Comparison of ENCODE assay signal across 1 cellular context in genomic region chr17:19977360-19978205, GRCh38.
TF ChIP-seq lines count a peak whose summit lies in the region.

TSS of gene AKAP10 (minus strand) at chr17:19977828. CDS start at chr17:19977679, 149 bp downstream.

TF ChIP-seq in HepG2, 621 proteins besides CTCF, POLR2A, EP300 and RAD21 (continued from another document):
- TF ChIP-seq, protein P1, sequence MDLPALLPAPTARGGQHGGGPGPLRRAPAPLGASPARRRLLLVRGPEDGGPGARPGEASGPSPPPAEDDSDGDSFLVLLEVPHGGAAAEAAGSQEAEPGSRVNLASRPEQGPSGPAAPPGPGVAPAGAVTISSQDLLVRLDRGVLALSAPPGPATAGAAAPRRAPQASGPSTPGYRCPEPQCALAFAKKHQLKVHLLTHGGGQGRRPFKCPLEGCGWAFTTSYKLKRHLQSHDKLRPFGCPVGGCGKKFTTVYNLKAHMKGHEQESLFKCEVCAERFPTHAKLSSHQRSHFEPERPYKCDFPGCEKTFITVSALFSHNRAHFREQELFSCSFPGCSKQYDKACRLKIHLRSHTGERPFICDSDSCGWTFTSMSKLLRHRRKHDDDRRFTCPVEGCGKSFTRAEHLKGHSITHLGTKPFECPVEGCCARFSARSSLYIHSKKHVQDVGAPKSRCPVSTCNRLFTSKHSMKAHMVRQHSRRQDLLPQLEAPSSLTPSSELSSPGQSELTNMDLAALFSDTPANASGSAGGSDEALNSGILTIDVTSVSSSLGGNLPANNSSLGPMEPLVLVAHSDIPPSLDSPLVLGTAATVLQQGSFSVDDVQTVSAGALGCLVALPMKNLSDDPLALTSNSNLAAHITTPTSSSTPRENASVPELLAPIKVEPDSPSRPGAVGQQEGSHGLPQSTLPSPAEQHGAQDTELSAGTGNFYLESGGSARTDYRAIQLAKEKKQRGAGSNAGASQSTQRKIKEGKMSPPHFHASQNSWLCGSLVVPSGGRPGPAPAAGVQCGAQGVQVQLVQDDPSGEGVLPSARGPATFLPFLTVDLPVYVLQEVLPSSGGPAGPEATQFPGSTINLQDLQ (CRISPR knock-in tag; IDR thresholded peaks at IDR 0.05), result no peak
- TF ChIP-seq, protein P2, sequence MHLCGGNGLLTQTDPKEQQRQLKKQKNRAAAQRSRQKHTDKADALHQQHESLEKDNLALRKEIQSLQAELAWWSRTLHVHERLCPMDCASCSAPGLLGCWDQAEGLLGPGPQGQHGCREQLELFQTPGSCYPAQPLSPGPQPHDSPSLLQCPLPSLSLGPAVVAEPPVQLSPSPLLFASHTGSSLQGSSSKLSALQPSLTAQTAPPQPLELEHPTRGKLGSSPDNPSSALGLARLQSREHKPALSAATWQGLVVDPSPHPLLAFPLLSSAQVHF (CRISPR knock-in tag; IDR thresholded peaks at IDR 0.05), result peak; percentile 84; the same call in 1 of the 2 replicates
- TF ChIP-seq NPAS2 (CRISPR knock-in tag; IDR thresholded peaks at IDR 0.05; ENCODE audit: borderline replicate concordance) (no peak), ZNF225 (CRISPR knock-in tag; IDR thresholded peaks at IDR 0.05) (peak; percentile 79; the same call in 1 of the 2 replicates), TAF15 (IDR thresholded peaks at IDR 0.05; ENCODE audit: low read depth, low read length, poor library complexity, severe bottlenecking) (no peak), ZFP62 (CRISPR knock-in tag; IDR thresholded peaks at IDR 0.05) (no peak), MXD3 (CRISPR knock-in tag; IDR thresholded peaks at IDR 0.05) (peak; percentile 92), CEBPZ (IDR thresholded peaks at IDR 0.05; ENCODE audit: low read length) (no peak), SIN3A (IDR thresholded peaks at IDR 0.05; ENCODE audit: borderline replicate concordance, low read depth, low read length) (peak; percentile 70; the same call in 1 of the 2 replicates), TBX2 (CRISPR knock-in tag; IDR thresholded peaks at IDR 0.05; ENCODE audit: borderline replicate concordance) (peak; percentile 81; the same call in 1 of the 2 replicates), BRF2 (CRISPR knock-in tag; IDR thresholded peaks at IDR 0.05) (peak; percentile 87), JARID2 (CRISPR knock-in tag; IDR thresholded peaks at IDR 0.05; ENCODE audit: insufficient replicate concordance) (no peak), SMYD3 (CRISPR knock-in tag; IDR thresholded peaks at IDR 0.05) (no peak), PAX8 (CRISPR knock-in tag; IDR thresholded peaks at IDR 0.05; ENCODE audit: borderline replicate concordance) (peak; percentile 61; the same call in 1 of the 2 replicates), ZFP82 (CRISPR knock-in tag; IDR thresholded peaks at IDR 0.05; ENCODE audit: borderline replicate concordance) (no peak), CBX1 (IDR thresholded peaks at IDR 0.05; ENCODE audit: low read depth) (no peak), JUND (CRISPR knock-in tag; IDR thresholded peaks at IDR 0.05) (0 out of 2 replicates have a peak, but pooled peaks have one; percentile 38), RAD51 (IDR thresholded peaks at IDR 0.05; ENCODE audit: borderline replicate concordance) (peak; percentile 68; the same call in 1 of the 2 replicates), ZMAT3 (CRISPR knock-in tag; conservative IDR thresholded peaks at IDR 0.05) (peak; percentile 88), ZNF546 (CRISPR knock-in tag; conservative IDR thresholded peaks at IDR 0.05) (peak; percentile 98), MTA3 (CRISPR knock-in tag; IDR thresholded peaks at IDR 0.05) (no peak), HDAC6 (IDR thresholded peaks at IDR 0.05; ENCODE audit: low read depth, low read length) (no peak), PPARG (CRISPR knock-in tag; conservative IDR thresholded peaks at IDR 0.05) (peak; percentile 51; the same call in 1 of the 2 replicates), ZNF263 (CRISPR knock-in tag; IDR thresholded peaks at IDR 0.05) (peak; percentile 32; the same call in 1 of the 2 replicates), MATR3 (CRISPR knock-in tag; IDR thresholded peaks at IDR 0.05) (no peak), NKX3-1 (CRISPR knock-in tag; IDR thresholded peaks at IDR 0.05) (peak; percentile 96), ZNF766 (CRISPR knock-in tag; IDR thresholded peaks at IDR 0.05; ENCODE audit: borderline replicate concordance) (peak; percentile 81), THAP7 (CRISPR knock-in tag; IDR thresholded peaks at IDR 0.05) (peak; percentile 79; the same call in 1 of the 2 replicates), ZNF746 (CRISPR knock-in tag; IDR thresholded peaks at IDR 0.05) (peak; percentile 94), ONECUT2 (CRISPR knock-in tag; IDR thresholded peaks at IDR 0.05) (0 out of 2 replicates have a peak, but pooled peaks have one; percentile 36), POLR2G (IDR thresholded peaks at IDR 0.05; ENCODE audit: low read depth, low read length) (peak; percentile 81)
- TF ChIP-seq, protein P3, sequence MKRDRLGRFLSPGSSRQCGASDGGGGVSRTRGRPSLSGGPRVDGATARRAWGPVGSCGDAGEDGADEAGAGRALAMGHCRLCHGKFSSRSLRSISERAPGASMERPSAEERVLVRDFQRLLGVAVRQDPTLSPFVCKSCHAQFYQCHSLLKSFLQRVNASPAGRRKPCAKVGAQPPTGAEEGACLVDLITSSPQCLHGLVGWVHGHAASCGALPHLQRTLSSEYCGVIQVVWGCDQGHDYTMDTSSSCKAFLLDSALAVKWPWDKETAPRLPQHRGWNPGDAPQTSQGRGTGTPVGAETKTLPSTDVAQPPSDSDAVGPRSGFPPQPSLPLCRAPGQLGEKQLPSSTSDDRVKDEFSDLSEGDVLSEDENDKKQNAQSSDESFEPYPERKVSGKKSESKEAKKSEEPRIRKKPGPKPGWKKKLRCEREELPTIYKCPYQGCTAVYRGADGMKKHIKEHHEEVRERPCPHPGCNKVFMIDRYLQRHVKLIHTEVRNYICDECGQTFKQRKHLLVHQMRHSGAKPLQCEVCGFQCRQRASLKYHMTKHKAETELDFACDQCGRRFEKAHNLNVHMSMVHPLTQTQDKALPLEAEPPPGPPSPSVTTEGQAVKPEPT (CRISPR knock-in tag; IDR thresholded peaks at IDR 0.05; ENCODE audit: low read depth), result peak; percentile 76; the same call in 1 of the 2 replicates
